Comparison of ENCODE assay signal across 8 cellular contexts in the genomic region with DNA sequence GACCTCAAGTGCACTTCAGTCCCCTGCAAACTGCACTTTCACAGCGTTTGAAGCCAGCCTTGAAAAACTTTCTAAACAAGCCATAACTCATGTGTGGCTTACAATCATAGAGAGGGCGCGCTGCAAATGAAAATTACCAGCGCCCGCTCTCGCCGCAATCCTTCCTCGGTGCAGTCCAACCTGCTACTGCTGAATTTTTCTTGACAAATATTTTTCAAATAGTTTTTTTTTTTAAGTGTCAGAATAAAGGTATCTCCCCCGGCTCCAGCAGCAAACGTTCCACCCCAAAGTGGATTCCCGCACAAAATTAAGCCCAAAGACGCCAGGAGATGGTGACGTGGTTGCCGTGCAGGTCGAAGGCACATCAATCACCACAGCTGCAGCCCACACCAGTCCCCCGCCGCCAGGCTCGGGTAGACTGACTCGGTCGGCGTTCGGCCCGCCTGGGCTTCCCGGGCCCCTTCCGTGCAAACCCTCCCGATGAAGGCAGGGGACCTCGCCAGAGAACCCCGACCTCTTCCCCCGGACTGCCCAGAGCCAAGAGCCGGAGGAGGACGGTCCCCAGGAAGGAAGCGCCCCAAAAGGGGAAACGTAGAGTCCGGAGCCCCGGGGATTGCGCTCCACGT. TPM values are rescaled to one million over a fixed set of nuclear protein-coding genes. Genes with fewer than 3 reads are reported as not detected.
DNase-seq lines count a peak whose midpoint lies in the region; ATAC-seq and TF ChIP-seq lines count a peak whose summit lies in the region.

No MANE protein-coding gene starts in this region.

- TF ChIP-seq CTCF in HFFc6 (IDR thresholded peaks at IDR 0.05) (no peak), lower lobe of right lung (IDR thresholded peaks at IDR 0.05) (no peak)

- peak overlapping the region; percentile 97 for H3K27ac ChIP-seq in lower lobe of right lung

- H3K4me3 Mint-ChIP-seq in HFFc6 = peak overlapping the region; percentile 91
- peak overlapping the region; percentile 97 for H3K4me3 Mint-ChIP-seq in dendritic cell treated with granulocyte-macrophage colony-stimulating factor and Interleukin-4, amounts not matched to agents 40 ng/mL and 50 ng/mL, for 4 days

- intact Hi-C loops in dendritic cell treated with granulocyte-macrophage colony-stimulating factor and Interleukin-4, amounts not matched to agents 40 ng/mL and 50 ng/mL, for 4 days (cut with micrococcal nuclease) = loop anchor here (2.0 to 5.0 kb wide), 3 partner anchors 43 to 116 kb away; partner anchors contain the start of gene SLC25A19
- intact Hi-C loops in lower lobe of right lung (cut with DNase I) = loop anchor here (10.0 kb wide), 1 partner anchor 80 kb away; no protein-coding TSS in a partner anchor

- no peaks in the 10 kb centered on the region for H3K36me3 Mint-ChIP-seq in HFFc6 (ENCODE audit: low read depth)
- H3K36me3 Mint-ChIP-seq in dendritic cell treated with granulocyte-macrophage colony-stimulating factor and Interleukin-4, amounts not matched to agents 40 ng/mL and 50 ng/mL, for 4 days (ENCODE audit: low read depth) = peaks cover 38% of the 10 kb centered on the region

- H3K4me3 ChIP-seq in lower lobe of right lung = peak overlapping the region; percentile 94

- H3K9me3 ChIP-seq in lower lobe of right lung = no peaks in the 10 kb centered on the region

- no peaks in the 10 kb centered on the region for H3K9me3 Mint-ChIP-seq in HFFc6
- no peaks in the 10 kb centered on the region for H3K9me3 Mint-ChIP-seq in dendritic cell treated with granulocyte-macrophage colony-stimulating factor and Interleukin-4, amounts not matched to agents 40 ng/mL and 50 ng/mL, for 4 days

- peak; percentile 40 for DNase-seq in GM03348 (ENCODE audit: low spot score)
- DNase-seq in HFFc6 = peak; percentile 17
- peak; percentile 26 for DNase-seq in NCI-H1048 (lab: John Stamatoyannopoulos, UW)
- peak; percentile 74 for DNase-seq in activated CD4-positive, alpha-beta T cell treated with anti-CD3 and anti-CD28 coated beads for 48 hours
- DNase-seq in lower lobe of right lung = no peak
- peak; percentile 35 for DNase-seq in stimulated activated CD8-positive, alpha-beta memory T cell treated with anti-CD3 and anti-CD28 coated beads, Interleukin-15, amount 100 ng/mL, for 24 hours (ENCODE audit: low read depth)
- no peak for DNase-seq in COR-L47 (lab: John Stamatoyannopoulos, UW)

- peaks cover 5% of the 10 kb centered on the region for H3K36me3 ChIP-seq in lower lobe of right lung

- peaks cover 32% of the 10 kb centered on the region for H3K4me1 Mint-ChIP-seq in HFFc6 (ENCODE audit: low read depth)
- H3K4me1 Mint-ChIP-seq in dendritic cell treated with granulocyte-macrophage colony-stimulating factor and Interleukin-4, amounts not matched to agents 40 ng/mL and 50 ng/mL, for 4 days (ENCODE audit: low read depth) = peaks cover 35% of the 10 kb centered on the region

- H3K27me3 ChIP-seq in lower lobe of right lung (ENCODE audit: low read depth) = no peaks in the 10 kb centered on the region

- H3K4me1 ChIP-seq in lower lobe of right lung = peaks cover 51% of the 10 kb centered on the region

- ATAC-seq in lower lobe of right lung = peak; percentile 56 to 59

- H3K27ac Mint-ChIP-seq in HFFc6 = peak overlapping the region; percentile 83
- H3K27ac Mint-ChIP-seq in dendritic cell treated with granulocyte-macrophage colony-stimulating factor and Interleukin-4, amounts not matched to agents 40 ng/mL and 50 ng/mL, for 4 days = peak overlapping the region; percentile 97

- H3K27me3 Mint-ChIP-seq in HFFc6 (ENCODE audit: insufficient read depth) = peaks cover 3% of the 10 kb centered on the region
- H3K27me3 Mint-ChIP-seq in dendritic cell treated with granulocyte-macrophage colony-stimulating factor and Interleukin-4, amounts not matched to agents 40 ng/mL and 50 ng/mL, for 4 days = no peaks in the 10 kb centered on the region

RNA-seq across cellular contexts. Expression of gene GRB2, which starts 0.6 kb away (rescaled TPM):
- total RNA-seq in HFFc6 (2021; fragmentation: NEBNext Ultra II Directional; extraction: Animal tissue kit (Norgen Biotek cat#: 25700)) = 100 to 1,000 TPM; 104 to 138 (median 116) TPM
- total RNA-seq in lower lobe of right lung = 181 TPM

RNA-seq across cellular contexts. Expression of gene TMEM94, which starts 51.6 kb away (rescaled TPM):
- total RNA-seq in HFFc6 (2021; fragmentation: NEBNext Ultra II Directional; extraction: Animal tissue kit (Norgen Biotek cat#: 25700)) = 10 to 100 TPM; 31.7 to 43.9 (median 41.2) TPM
- 89.5 TPM for total RNA-seq in lower lobe of right lung

Comparison
In these comparisons a context has a peak if more than half of its experiments do, and no peak if none do; other contexts are left out.
1. DNase-seq: peak in GM03348 (single experiment), HFFc6 (single experiment), NCI-H1048 (single experiment), activated CD4-positive, alpha-beta T cell treated with anti-CD3 and anti-CD28 coated beads for 48 hours (single experiment) and stimulated activated CD8-positive, alpha-beta memory T cell treated with anti-CD3 and anti-CD28 coated beads, Interleukin-15, amount 100 ng/mL, for 24 hours (single experiment); none in lower lobe of right lung (single experiment) and COR-L47 (single experiment).